In the genomic region with DNA sequence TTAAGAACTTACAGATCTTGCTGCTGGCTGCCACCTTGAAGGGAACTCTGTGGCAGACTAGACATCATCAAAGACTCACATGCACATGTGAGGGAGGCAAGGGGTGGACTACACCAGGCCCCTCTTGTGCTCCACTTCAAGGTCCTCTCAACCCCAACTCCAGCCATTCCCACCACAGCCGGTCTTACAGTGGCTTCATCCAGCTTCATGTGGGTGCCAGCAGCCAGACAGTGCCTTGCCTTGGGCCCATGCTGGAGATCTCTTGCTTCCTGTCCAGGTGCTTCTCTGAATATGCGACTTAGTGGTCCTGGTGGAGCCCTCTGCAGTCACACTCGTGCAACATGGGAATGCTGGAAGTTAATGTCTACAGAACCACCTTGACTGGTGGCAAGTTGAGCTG, we compare ENCODE assay signal across 18 cellular contexts. TPM values are rescaled to one million over a fixed set of nuclear protein-coding genes. Genes with fewer than 3 reads are reported as not detected.
DNase-seq lines count a peak whose midpoint lies in the region; ATAC-seq, FAIRE-seq and TF ChIP-seq lines count a peak whose summit lies in the region.
"Had no signal": no experiment of that assay in that cellular context is flagged by ENCODE, and none has a peak within 500 bp of the region (broad histone marks: within the 10 kb centered on the region; RNA-seq: fewer than 3 reads in every experiment).

No MANE protein-coding gene starts in this region.

- H3K79me2 ChIP-seq in HepG2 (ENCODE audit: insufficient read depth, low read length): no peaks in the 10 kb centered on the region

- no peak for TF ChIP-seq CTCF in WTC11 (IDR thresholded peaks at IDR 0.05)
- peak; percentile 23 for TF ChIP-seq CTCF in HepG2 (CRISPR knock-in tag; IDR thresholded peaks at IDR 0.05)
- no peak for TF ChIP-seq CTCF in suprapubic skin (IDR thresholded peaks at IDR 0.05)
- no peak for TF ChIP-seq CTCF in colonic mucosa (IDR thresholded peaks at IDR 0.05)
- TF ChIP-seq CTCF in tibial nerve (IDR thresholded peaks at IDR 0.05): no peak

- no peak for FAIRE-seq in HepG2 (lab: Jason Lieb, UNC)

- no peak overlapping the region for H3K27ac Mint-ChIP-seq in activated CD4-positive, alpha-beta T cell treated with anti-CD3 and anti-CD28 coated beads for 36 hours
- H3K27ac Mint-ChIP-seq in WTC11: no peak overlapping the region

- TF ChIP-seq POLR2A in HepG2 (IDR thresholded peaks at IDR 0.05; ENCODE audit: insufficient read depth in 1 of 2, low read depth in 2 of 2, low read length in 2 of 2) (no peak), suprapubic skin (IDR thresholded peaks at IDR 0.05) (no peak), tibial nerve (IDR thresholded peaks at IDR 0.05) (no peak)

- TF ChIP-seq RAD21 in HepG2 (CRISPR knock-in tag; IDR thresholded peaks at IDR 0.05): no peak

- intact Hi-C loops in activated CD4-positive, alpha-beta T cell treated with anti-CD3 and anti-CD28 coated beads for 36 hours (cut with DNase I, micrococcal nuclease): no loop called here
- intact Hi-C loops in HepG2 (cut with micrococcal nuclease; ENCODE audit: unreplicated experiment) (no loop called here), colonic mucosa (cut with DNase I) (no loop called here)

- H3K4me2 ChIP-seq in HepG2 (ENCODE audit: low read depth, low read length): no peak overlapping the region

- no TSS peak for BruUV-seq in HepG2 (replicated peaks; lab: Mats Ljungman, UMichigan)

- H3K4me3 Mint-ChIP-seq in activated CD4-positive, alpha-beta T cell treated with anti-CD3 and anti-CD28 coated beads for 36 hours: no peak overlapping the region
- H3K4me3 Mint-ChIP-seq in WTC11: no peak overlapping the region

- in situ Hi-C loops in HepG2 (cut with HindIII; ENCODE audit: extremely low pct_ligation_motif_present, low pct_unique_long_range_greater_than_20kb): no loop called here

- H3K36me3 ChIP-seq in HepG2 (replicated peaks in 1 of 2; ENCODE audit: control insufficient read depth in 1 of 2, insufficient read depth in 2 of 2, low read length in 2 of 2): no peaks in the 10 kb centered on the region
- no peaks in the 10 kb centered on the region for H3K36me3 ChIP-seq in suprapubic skin
- no peaks in the 10 kb centered on the region for H3K36me3 ChIP-seq in colonic mucosa
- no peaks in the 10 kb centered on the region for H3K36me3 ChIP-seq in tibial nerve

- 4% methylated on average over 3 of the region's 3 CpGs for WGBS in HepG2 (ENCODE audit: low lambda C conversion rate)
- WGBS in suprapubic skin: 93% methylated on average over 3 of the region's 3 CpGs
- 70 to 95% methylated on average over 3 of the region's 3 CpGs for WGBS in tibial nerve, 2 donors

- peaks cover 17% of the 10 kb centered on the region for H3K4me1 ChIP-seq in HepG2 (ENCODE audit: insufficient read depth, low read length)
- H3K4me1 ChIP-seq in suprapubic skin: peaks cover 3% of the 10 kb centered on the region
- H3K4me1 ChIP-seq in colonic mucosa: no peaks in the 10 kb centered on the region
- H3K4me1 ChIP-seq in tibial nerve: peaks cover 0 to 9% (median 2%) of the 10 kb centered on the region in 4 donors

- ATAC-seq in activated CD4-positive, alpha-beta T cell treated with anti-CD3 and anti-CD28 coated beads for 36 hours: no peak
- no peak for ATAC-seq in WTC11
- ATAC-seq in HepG2: no peak; the same call in 2 of the 3 replicates
- ATAC-seq in GM21390 (IDR thresholded peaks at IDR 0.05; ENCODE audit: unreplicated experiment): no peak

- H3K9me3 ChIP-seq in HepG2 (ENCODE audit: low read length) (no peaks in the 10 kb centered on the region), suprapubic skin (no peaks in the 10 kb centered on the region), colonic mucosa (no peaks in the 10 kb centered on the region), tibial nerve (no peaks in the 10 kb centered on the region)

- H3K9me3 Mint-ChIP-seq in activated CD4-positive, alpha-beta T cell treated with anti-CD3 and anti-CD28 coated beads for 36 hours (ENCODE audit: low read depth): no peaks in the 10 kb centered on the region
- no peaks in the 10 kb centered on the region for H3K9me3 Mint-ChIP-seq in WTC11

- peak; percentile 2 for DNase-seq in activated CD4-positive, alpha-beta T cell treated with anti-CD3 and anti-CD28 coated beads for 36 hours
- DNase-seq in activated CD4-positive, alpha-beta T cell treated with anti-CD3 and anti-CD28 coated beads for 4 hours: no peak
- peak; percentile 4 for DNase-seq in WTC11 (ENCODE audit: low spot score)
- no peak for DNase-seq in HepG2 (ENCODE audit: low spot score)
- DNase-seq in suprapubic skin (ENCODE audit: low spot score in 2 of 2): peak; percentile 38 to 51
- no peak for DNase-seq in colonic mucosa
- no peak for DNase-seq in tibial nerve (ENCODE audit: low spot score in 2 of 2)
- DNase-seq: 8988T; GDM1; GOT3; KG1; NCI-H1105 treated with DMSO at 0.1 percent for 48 hours; NCI-H1694; NK-92 treated with Interleukin-12 subunit alpha and Interleukin-12 subunit beta, amount 100 ng/mL, for 24 hours; SIG-M5 had no signal

- peaks cover 6 to 41% of the 10 kb centered on the region in 2 experiments for H3K27me3 ChIP-seq in HepG2 (ENCODE audit: control insufficient read depth in 1 of 2, insufficient read depth in 2 of 2, low read length in 2 of 2)
- no peaks in the 10 kb centered on the region for H3K27me3 ChIP-seq in suprapubic skin
- H3K27me3 ChIP-seq in colonic mucosa: no peaks in the 10 kb centered on the region
- no peaks in the 10 kb centered on the region for H3K27me3 ChIP-seq in tibial nerve

- no peak overlapping the region for H2AFZ ChIP-seq in HepG2 (ENCODE audit: low read length)

- H3K27ac ChIP-seq in HepG2 (ENCODE audit: extremely low read length, insufficient read depth, low read length): no peak overlapping the region
- no peak overlapping the region for H3K27ac ChIP-seq in suprapubic skin
- no peak overlapping the region for H3K27ac ChIP-seq in colonic mucosa
- H3K27ac ChIP-seq in tibial nerve: no peak overlapping the region

- H4K20me1 ChIP-seq in HepG2 (ENCODE audit: insufficient read depth, low read length): no peaks in the 10 kb centered on the region

- peaks cover 16% of the 10 kb centered on the region for H3K27me3 Mint-ChIP-seq in activated CD4-positive, alpha-beta T cell treated with anti-CD3 and anti-CD28 coated beads for 36 hours
- peaks cover 31% of the 10 kb centered on the region for H3K27me3 Mint-ChIP-seq in WTC11 (ENCODE audit: low read depth)

- H3K9ac ChIP-seq in HepG2 (ENCODE audit: insufficient read depth, low read depth, low read length): no peak overlapping the region
- H3K9ac ChIP-seq in colonic mucosa (ENCODE audit: low read depth in 2 of 2, low read length in 2 of 2): no peak overlapping the region

- H3K36me3 Mint-ChIP-seq in activated CD4-positive, alpha-beta T cell treated with anti-CD3 and anti-CD28 coated beads for 36 hours (ENCODE audit: low read depth): no peaks in the 10 kb centered on the region
- H3K36me3 Mint-ChIP-seq in WTC11: no peaks in the 10 kb centered on the region

- TF ChIP-seq EP300 in HepG2 (IDR thresholded peaks at IDR 0.05; ENCODE audit: low read depth in 2 of 2, low read length in 2 of 2) (no peak), HepG2 (CRISPR knock-in tag; IDR thresholded peaks at IDR 0.05; ENCODE audit: borderline replicate concordance) (no peak), suprapubic skin (IDR thresholded peaks at IDR 0.05) (no peak), tibial nerve (IDR thresholded peaks at IDR 0.05) (no peak)

- no peak overlapping the region for H3K4me3 ChIP-seq in HepG2 (replicated peaks in 1 of 3; ENCODE audit: insufficient read depth in 1 of 3, low read depth in 2 of 3, low read length in 3 of 3)
- no peak overlapping the region for H3K4me3 ChIP-seq in suprapubic skin
- no peak overlapping the region for H3K4me3 ChIP-seq in colonic mucosa
- no peak overlapping the region for H3K4me3 ChIP-seq in tibial nerve

- H3K4me1 Mint-ChIP-seq in activated CD4-positive, alpha-beta T cell treated with anti-CD3 and anti-CD28 coated beads for 36 hours: no peaks in the 10 kb centered on the region
- peaks cover 3% of the 10 kb centered on the region for H3K4me1 Mint-ChIP-seq in WTC11

- POLR2A ChIA-PET in activated CD4-positive, alpha-beta T cell treated with anti-CD3 and anti-CD28 coated beads for 36 hours (lab: Charles Lee): no interaction called here
- POLR2A ChIA-PET in WTC11 (lab: Charles Lee): no interaction called here
- POLR2A ChIA-PET in HepG2 (lab: Yijun Ruan, JAX): no interaction called here

- CTCF ChIA-PET in activated CD4-positive, alpha-beta T cell treated with anti-CD3 and anti-CD28 coated beads for 36 hours (lab: Charles Lee): interaction anchor here (0.5 to 1.5 kb wide), 2 partner anchors 15 to 31 kb away, joined by 3 to 5 read pairs; no protein-coding TSS in a partner anchor
- CTCF ChIA-PET in WTC11 (lab: Charles Lee) (interaction anchor here (0.7 to 1.6 kb wide), 5 partner anchors 14 to 27 kb away, joined by 3 to 11 read pairs (median 3); no protein-coding TSS in a partner anchor), HepG2 (lab: Yijun Ruan, JAX; ENCODE audit: low intra/inter-chr PET ratio, low total read pairs) (no interaction called here)

RNA-seq across cellular contexts. Expression of a gene that starts 44.6 kb away (rescaled TPM):
- not detected for total RNA-seq in activated CD4-positive, alpha-beta T cell treated with anti-CD3 and anti-CD28 coated beads for 36 hours
- total RNA-seq in WTC11 (2021) (0.18 to 0.33 TPM (median 0.23 TPM) in 3 replicates), HepG2 (2016; rRNA removed; fragmentation: Illumina TruSeq; extraction: Trizol) (0.09 and 0.24 TPM in 2 replicates), suprapubic skin (10 to 100 TPM; 18.7 to 54.4 (median 44.1) TPM), colonic mucosa (under 1 TPM in 1 of 2 donors, not detected in 1; 0.12 TPM), tibial nerve (not detected)
- total RNA-seq in HepG2 (2016; cell fraction: cytosol; rRNA removed; fragmentation: Illumina TruSeq; extraction: Trizol; ENCODE audit: low read depth): 0.09 TPM in 1 of 2 replicates, not detected in the other
- 0.06 and 0.33 TPM in 2 replicates for total RNA-seq in HepG2 (2016; cell fraction: insoluble cytoplasmic fraction; rRNA removed; fragmentation: Illumina TruSeq; extraction: Trizol)
- 0.10 and 0.12 TPM in 2 replicates for total RNA-seq in HepG2 (2016; cell fraction: membrane; rRNA removed; fragmentation: Illumina TruSeq; extraction: Trizol)
- not detected in 2 replicates for total RNA-seq in HepG2 (2016; cell fraction: nucleus; rRNA removed; fragmentation: Illumina TruSeq; extraction: Trizol)
- 0.04 TPM in 1 of 2 replicates, not detected in the other for polyA plus RNA-seq in HepG2 (2011; rRNA removed)
- polyA plus RNA-seq in HepG2 (2011; cell fraction: cytosol; rRNA removed): 0.08 and 0.17 TPM in 2 replicates
- 0.05 and 0.08 TPM in 2 replicates for polyA plus RNA-seq in HepG2 (2011; cell fraction: nucleus; rRNA removed)
- 0.08 TPM in 1 of 2 replicates, not detected in the other for polyA plus RNA-seq in HepG2 (2012)
- polyA plus RNA-seq in HepG2 (2016; cell fraction: cytosol; fragmentation: Illumina TruSeq; extraction: Trizol; ENCODE audit: low read depth): 0.07 and 0.10 TPM in 2 replicates
- polyA plus RNA-seq in HepG2 (2016; cell fraction: insoluble cytoplasmic fraction; fragmentation: Illumina TruSeq; extraction: Trizol; ENCODE audit: low read depth): 0.27 and 0.40 TPM in 2 replicates
- polyA plus RNA-seq in HepG2 (2016; cell fraction: membrane; fragmentation: Illumina TruSeq; extraction: Trizol; ENCODE audit: low read depth): 0.12 and 0.22 TPM in 2 replicates
- polyA plus RNA-seq in HepG2 (2016; cell fraction: nucleus; fragmentation: Illumina TruSeq; extraction: Trizol; ENCODE audit: insufficient read depth, low read depth): 0.25 and 0.30 TPM in 2 replicates
- 0.30 and 2.8 TPM in 2 replicates for polyA minus RNA-seq in HepG2 (2011; rRNA and poly(A)+ RNA removed; ENCODE audit: low replicate concordance)
- 0.20 TPM in 1 of 2 replicates, not detected in the other for polyA minus RNA-seq in HepG2 (2011; cell fraction: cytosol; rRNA and poly(A)+ RNA removed)
- polyA minus RNA-seq in HepG2 (2011; cell fraction: nucleus; rRNA and poly(A)+ RNA removed): not detected in 2 replicates
- total RNA-seq: NCI-H460, OCI-LY7 had no signal

Comparison
In these comparisons a context has a peak if more than half of its experiments do, and no peak if none do; other contexts are left out.
1. DNase-seq: peak in activated CD4-positive, alpha-beta T cell treated with anti-CD3 and anti-CD28 coated beads for 36 hours (single experiment), WTC11 (single experiment) and suprapubic skin (2 of 2); none in activated CD4-positive, alpha-beta T cell treated with anti-CD3 and anti-CD28 coated beads for 4 hours (0 of 2), HepG2 (single experiment), colonic mucosa (single experiment) and tibial nerve (0 of 2).
2. RNA of a gene that starts 44.6 kb away (total RNA-seq): 18.7 to 54.4 TPM in suprapubic skin; 0.18 to 0.33 TPM in WTC11, 0.12 TPM in colonic mucosa, 0.06 to 0.33 TPM in HepG2, not detected in activated CD4-positive, alpha-beta T cell treated with anti-CD3 and anti-CD28 coated beads for 36 hours and not detected in tibial nerve; every median in the first group is over 10 times any median in the second.